15 cellular contexts compared by ENCODE assay signal in genomic region chr11:17519486-17519885, GRCh38. TPM values are rescaled to one million over a fixed set of nuclear protein-coding genes. Genes with fewer than 3 reads are reported as not detected.
"Had no signal": no experiment of that assay in that cellular context is flagged by ENCODE, and none has a peak within 500 bp of the region (broad histone marks: within the 10 kb centered on the region; RNA-seq: fewer than 3 reads in every experiment).

No MANE protein-coding gene starts in this region.

- H3K9me3 Mint-ChIP-seq: activated naive CD4-positive, alpha-beta T cell treated with anti-CD3 and anti-CD28 coated beads, Interleukin-2, amount 10 ng/mL, durations not matched to agents 7 days and 5 days; naive B cell; stimulated activated effector memory CD8-positive, alpha-beta T cell treated with anti-CD3 and anti-CD28 coated beads, Interleukin-12 subunit alpha, Interleukin-12 subunit beta, amount 100 ng/mL, for 72 hours; T-helper 2 cell treated with Interferon-gamma antibody and Interleukin-4, amounts not matched to agents 5 μg/mL and 100 μg/mL, for 36 hours had no signal

- H3K4me1 ChIP-seq: esophagus squamous epithelium, parathyroid adenoma, tibial nerve, vagina had no signal

- H3K27me3 ChIP-seq: esophagus squamous epithelium, tibial nerve, vagina had no signal

- H3K9me3 ChIP-seq: esophagus squamous epithelium, tibial nerve, vagina had no signal

- H3K36me3 Mint-ChIP-seq: activated naive CD4-positive, alpha-beta T cell treated with anti-CD3 and anti-CD28 coated beads, Interleukin-2, amount 10 ng/mL, durations not matched to agents 7 days and 5 days; naive B cell; stimulated activated effector memory CD8-positive, alpha-beta T cell treated with anti-CD3 and anti-CD28 coated beads, Interleukin-12 subunit alpha, Interleukin-12 subunit beta, amount 100 ng/mL, for 72 hours had no signal

- H3K27ac Mint-ChIP-seq: naive B cell; stimulated activated effector memory CD8-positive, alpha-beta T cell treated with anti-CD3 and anti-CD28 coated beads, Interleukin-12 subunit alpha, Interleukin-12 subunit beta, amount 100 ng/mL, for 72 hours; T-helper 2 cell treated with Interferon-gamma antibody and Interleukin-4, amounts not matched to agents 5 μg/mL and 100 μg/mL, for 36 hours had no signal

- H3K4me3 Mint-ChIP-seq: activated naive CD4-positive, alpha-beta T cell treated with anti-CD3 and anti-CD28 coated beads, Interleukin-2, amount 10 ng/mL, durations not matched to agents 7 days and 5 days; naive B cell; stimulated activated effector memory CD8-positive, alpha-beta T cell treated with anti-CD3 and anti-CD28 coated beads, Interleukin-12 subunit alpha, Interleukin-12 subunit beta, amount 100 ng/mL, for 72 hours; T-helper 2 cell treated with Interferon-gamma antibody and Interleukin-4, amounts not matched to agents 5 μg/mL and 100 μg/mL, for 36 hours had no signal

- H3K4me1 Mint-ChIP-seq: activated naive CD4-positive, alpha-beta T cell treated with anti-CD3 and anti-CD28 coated beads, Interleukin-2, amount 10 ng/mL, durations not matched to agents 7 days and 5 days; naive B cell; stimulated activated effector memory CD8-positive, alpha-beta T cell treated with anti-CD3 and anti-CD28 coated beads, Interleukin-12 subunit alpha, Interleukin-12 subunit beta, amount 100 ng/mL, for 72 hours had no signal

- DNase-seq: activated naive CD4-positive, alpha-beta T cell treated with anti-CD3 and anti-CD28 coated beads, Interleukin-2, amount 10 ng/mL, durations not matched to agents 7 days and 5 days; effector CD4-positive, alpha-beta T cell; esophagus squamous epithelium; naive B cell had no signal

- H3K27ac ChIP-seq: coronary artery, esophagus squamous epithelium, parathyroid adenoma, tibial nerve, vagina had no signal

- H3K36me3 ChIP-seq: esophagus squamous epithelium, tibial nerve, vagina had no signal

- H3K4me3 ChIP-seq: coronary artery, esophagus squamous epithelium, lung, tibial nerve, vagina had no signal

RNA-seq across cellular contexts. Expression of gene USH1C, which starts 24.7 kb away (rescaled TPM):
- total RNA-seq: astrocyte, cardiac septum, endothelial cell of umbilical vein, esophagus squamous epithelium, fibroblast of villous mesenchyme, tibial nerve, vagina had no signal

RNA-seq across cellular contexts. Expression of gene OTOG, which starts 27.6 kb away (rescaled TPM):
- total RNA-seq: astrocyte, cardiac septum, endothelial cell of umbilical vein, esophagus squamous epithelium, fibroblast of villous mesenchyme, tibial nerve, vagina had no signal

RNA-seq across cellular contexts. Expression of gene ABCC8, which starts 42.8 kb away (rescaled TPM):
- total RNA-seq: astrocyte, endothelial cell of umbilical vein, fibroblast of villous mesenchyme had no signal
